Comparison of ENCODE assay signal across 8 cellular contexts in genomic region chr10:86399514-86399878, GRCh38. TPM values are rescaled to one million over a fixed set of nuclear protein-coding genes. Genes with fewer than 3 reads are reported as not detected.
DNase-seq lines count a peak whose midpoint lies in the region; ATAC-seq, FAIRE-seq and TF ChIP-seq lines count a peak whose summit lies in the region.

No MANE protein-coding gene starts in this region.

- peak overlapping the region; percentile 76 for H3K4me3 Mint-ChIP-seq in HFFc6
- H3K4me3 Mint-ChIP-seq in naive thymus-derived CD8-positive, alpha-beta T cell: peak overlapping the region; percentile 84 to 94 (median 90)

- ATAC-seq in K562 (no peak), HG03469 (IDR thresholded peaks at IDR 0.05; ENCODE audit: unreplicated experiment) (no peak), GM19324 (IDR thresholded peaks at IDR 0.05; ENCODE audit: low FRiP score, unreplicated experiment) (no peak), GM21526 (IDR thresholded peaks at IDR 0.05; ENCODE audit: low FRiP score, unreplicated experiment) (no peak)
- no peak for ATAC-seq in naive thymus-derived CD8-positive, alpha-beta T cell

- H3K9me3 ChIP-seq in K562 (replicated peaks; ENCODE audit: control insufficient read depth, insufficient read depth, low read depth, low read length): no peaks in the 10 kb centered on the region

- H3K36me3 ChIP-seq in K562 (ENCODE audit: control insufficient read depth, insufficient read depth, low read length): no peaks in the 10 kb centered on the region

- no peak for TF ChIP-seq EP300 in K562 (IDR thresholded peaks at IDR 0.05; ENCODE audit: low read length)

- H2AFZ ChIP-seq in K562 (ENCODE audit: low read depth, low read length): peak overlapping the region; percentile 90; the same call in 1 of the 2 replicates

- FAIRE-seq in K562 (lab: Jason Lieb, UNC): no peak

- TF ChIP-seq CTCF in 22Rv1 (IDR thresholded peaks at IDR 0.05) (no peak), HFFc6 (IDR thresholded peaks at IDR 0.05) (no peak), K562 (IDR thresholded peaks at IDR 0.05 in 2 of 3, conservative IDR thresholded peaks at IDR 0.05 in 1 of 3; ENCODE audit: insufficient read depth in 2 of 3, low read depth in 1 of 3, low read length in 3 of 3) (no peak)

- peaks cover 0 to 21% of the 10 kb centered on the region in 2 experiments; a peak in 2 of 5 replicates for H3K4me1 ChIP-seq in K562 (replicated peaks in 1 of 2; ENCODE audit: control insufficient read depth in 2 of 2, insufficient read depth in 2 of 2, low read length in 2 of 2)

- H3K4me2 ChIP-seq in K562 (ENCODE audit: insufficient read depth, low read length): no peak overlapping the region

- H3K36me3 Mint-ChIP-seq in HFFc6 (ENCODE audit: low read depth): no peaks in the 10 kb centered on the region
- no peaks in the 10 kb centered on the region for H3K36me3 Mint-ChIP-seq in naive thymus-derived CD8-positive, alpha-beta T cell

- intact Hi-C loops in K562 (cut with micrococcal nuclease): no loop called here

- no peaks in the 10 kb centered on the region for H3K9me3 Mint-ChIP-seq in HFFc6
- no peaks in the 10 kb centered on the region for H3K9me3 Mint-ChIP-seq in naive thymus-derived CD8-positive, alpha-beta T cell

- H3K27ac ChIP-seq in 22Rv1 (peak overlapping the region; percentile 94), K562 (ENCODE audit: extremely low read depth, low read depth, low read length) (no peak overlapping the region)

- 14% methylated on average over 9 of the region's 9 CpGs for WGBS in K562 (ENCODE audit: insufficient coverage, low coverage, missing lambda C conversion rate)

- H3K27me3 ChIP-seq in K562 (ENCODE audit: control insufficient read depth in 2 of 2, insufficient read depth in 2 of 2, low read length in 2 of 2): peaks cover 4 to 29% of the 10 kb centered on the region in 2 experiments; a peak in 3 of 5 replicates

- peaks cover 29% of the 10 kb centered on the region for H3K4me1 Mint-ChIP-seq in HFFc6 (ENCODE audit: low read depth)
- H3K4me1 Mint-ChIP-seq in naive thymus-derived CD8-positive, alpha-beta T cell: peaks cover 10 to 25% (median 21%) of the 10 kb centered on the region in 4 donors

- in situ Hi-C loops in K562 (cut with MboI): loop anchor here (5.0 kb wide), 1 partner anchor 183 kb away; no protein-coding TSS in a partner anchor

- no peak for TF ChIP-seq RAD21 in K562 (CRISPR knock-in tag; conservative IDR thresholded peaks at IDR 0.05 in 1 of 2, IDR thresholded peaks at IDR 0.05 in 1 of 2)

- H3K79me2 ChIP-seq in K562 (ENCODE audit: control insufficient read depth, insufficient read depth, low read length): no peaks in the 10 kb centered on the region

- H3K27ac Mint-ChIP-seq in HFFc6: peak overlapping the region; percentile 56
- peak overlapping the region; percentile 86 to 96 (median 93) for H3K27ac Mint-ChIP-seq in naive thymus-derived CD8-positive, alpha-beta T cell

- TF ChIP-seq POLR2A in K562 (conservative IDR thresholded peaks at IDR 0.05): no peak

- H4K20me1 ChIP-seq in K562 (replicated peaks; ENCODE audit: control insufficient read depth, insufficient read depth, low read length): no peaks in the 10 kb centered on the region; the same call in 1 of the 2 replicates

- peak overlapping the region in 1 of 2 experiments; percentile 88; a peak in 2 of 4 replicates for H3K9ac ChIP-seq in K562 (ENCODE audit: insufficient read depth in 1 of 2, low read depth in 2 of 2, low read length in 2 of 2)

- POLR2A ChIA-PET in K562 (lab: Yijun Ruan, JAX): interaction anchor here (0.8 to 1.6 kb wide), 2 partner anchors 12 to 27 kb away, joined by 5 to 6 read pairs; no protein-coding TSS in a partner anchor
- POLR2A ChIA-PET in naive thymus-derived CD8-positive, alpha-beta T cell (lab: Charles Lee): interaction anchor here (1.1 to 4.4 kb wide), 12 partner anchors 12 to 312 kb away, joined by 3 to 110 read pairs (median 4); no protein-coding TSS in a partner anchor

- no TSS peak for BruUV-seq in K562 (replicated peaks; lab: Mats Ljungman, UMichigan)

- H3K4me3 ChIP-seq in K562: no peak overlapping the region

- no peaks in the 10 kb centered on the region for H3K9me1 ChIP-seq in K562 (ENCODE audit: control insufficient read depth, insufficient read depth, low read length)

- CTCF ChIA-PET in K562 (lab: Yijun Ruan, JAX; ENCODE audit: low intra/inter-chr PET ratio): interaction anchor here (0.8 kb wide), 1 partner anchor 186 kb away, joined by 4 read pairs; no protein-coding TSS in a partner anchor

- peaks cover 7% of the 10 kb centered on the region for H3K27me3 Mint-ChIP-seq in HFFc6 (ENCODE audit: insufficient read depth)
- H3K27me3 Mint-ChIP-seq in naive thymus-derived CD8-positive, alpha-beta T cell: peaks cover 0 to 4% (median 0%) of the 10 kb centered on the region in 5 donors

- DNase-seq in HFFc6 (no peak), K562 (ENCODE audit: extremely low read depth in 1 of 4, low spot score in 3 of 4) (no peak), A172 (ENCODE audit: low spot score) (no peak)
- DNase-seq in naive thymus-derived CD8-positive, alpha-beta T cell: no peak

TF ChIP-seq in K562, 482 proteins besides CTCF, POLR2A, EP300 and RAD21 (continues in another document):
- TF ChIP-seq TEAD2 (tag; IDR thresholded peaks at IDR 0.05) (no peak), ZNF224 (CRISPR knock-in tag; IDR thresholded peaks at IDR 0.05) (no peak), KHSRP (IDR thresholded peaks at IDR 0.05) (no peak), HMGN3 (IDR thresholded peaks at IDR 0.05; ENCODE audit: borderline replicate concordance, extremely low read depth, insufficient read length, low read depth, low read length) (no peak), PTBP1 (IDR thresholded peaks at IDR 0.05; ENCODE audit: low read depth, low read length) (no peak), MAZ (CRISPR knock-in tag; conservative IDR thresholded peaks at IDR 0.05 in 1 of 2, IDR thresholded peaks at IDR 0.05 in 1 of 2) (no peak), MLLT1 (IDR thresholded peaks at IDR 0.05) (no peak), ZNF121 (CRISPR knock-in tag; conservative IDR thresholded peaks at IDR 0.05) (no peak), GABPB2 (CRISPR knock-in tag; conservative IDR thresholded peaks at IDR 0.05) (no peak), TFAM (CRISPR knock-in tag; conservative IDR thresholded peaks at IDR 0.05) (no peak), ESRRB (CRISPR knock-in tag; IDR thresholded peaks at IDR 0.05; ENCODE audit: borderline replicate concordance) (no peak), KDM2B (CRISPR knock-in tag; IDR thresholded peaks at IDR 0.05) (no peak)

RNA-seq across cellular contexts. Expression of gene GRID1, which starts 32.9 kb away (rescaled TPM):
- not detected for total RNA-seq in HFFc6 (2021; fragmentation: NEBNext Ultra II Directional; extraction: Animal tissue kit (Norgen Biotek cat#: 25700))
- 0.18 TPM in 1 of 2 replicates, not detected in the other for total RNA-seq in K562 (2011; cell fraction: chromatin; rRNA removed; ENCODE audit: low replicate concordance)
- 0.13 TPM in 1 of 2 replicates, not detected in the other for total RNA-seq in K562 (2011; cell fraction: nucleolus; rRNA removed)
- 0.15 TPM in 2 replicates for total RNA-seq in K562 (2011; cell fraction: nucleoplasm; rRNA removed)
- total RNA-seq in K562 (2014; rRNA removed) (3.4 and 3.8 TPM in 2 replicates), K562 (2014; rRNA removed; fragmentation: Illumina TruSeq; extraction: Trizol) (0.51 and 0.80 TPM in 2 replicates), K562 (2015; rRNA removed; fragmentation: Illumina TruSeq; extraction: Trizol) (1.8 and 2.5 TPM in 2 replicates), K562 (2021) (7.1 and 7.2 TPM in 2 replicates)
- polyA plus RNA-seq in K562 (2011; rRNA removed) (0.01 TPM in 2 replicates), K562 (2014; fragmentation: Illumina TruSeq; extraction: Trizol) (1.2 and 4.7 TPM in 2 replicates), K562 (2014; fragmentation: Nextera tagmentation; extraction: Ambion mirVana) (under 1 TPM; 0.35 to 0.55 TPM), K562 (2014; rRNA removed) (3.3 and 5.3 TPM in 2 replicates)
- not detected in 2 replicates for polyA plus RNA-seq in K562 (2011; cell fraction: cytosol; rRNA removed)
- 0.03 and 0.09 TPM in 2 replicates for polyA plus RNA-seq in K562 (2011; cell fraction: nucleus; rRNA removed)
- 3.8 and 8.2 TPM in 2 replicates for polyA plus RNA-seq in K562 (2012)
- 0.03 and 0.11 TPM in 2 replicates for polyA minus RNA-seq in K562 (2011; rRNA and poly(A)+ RNA removed)
- not detected in 2 replicates for polyA minus RNA-seq in K562 (2011; cell fraction: cytosol; rRNA and poly(A)+ RNA removed)
- 0.11 TPM in 1 of 2 replicates, not detected in the other for polyA minus RNA-seq in K562 (2011; cell fraction: nucleus; rRNA and poly(A)+ RNA removed)
- total RNA-seq in naive thymus-derived CD8-positive, alpha-beta T cell: not detected
- polyA plus RNA-seq in naive thymus-derived CD8-positive, alpha-beta T cell: not detected
- 4.9 and 5.2 TPM in 2 replicates for total RNA-seq in A172 (2014; rRNA removed; shearing (Covaris generic))
